8 cellular contexts compared by ENCODE assay signal in genomic region chrX:102746134-102746584, GRCh38. TPM values are rescaled to one million over a fixed set of nuclear protein-coding genes. Genes with fewer than 3 reads are reported as not detected.
DNase-seq lines count a peak whose midpoint lies in the region; ATAC-seq, FAIRE-seq and TF ChIP-seq lines count a peak whose summit lies in the region.

No MANE protein-coding gene starts in this region.

- H3K4me3 Mint-ChIP-seq in CD8-positive, alpha-beta memory T cell: peak overlapping the region; percentile 76 to 90 (median 82)
- H3K4me3 Mint-ChIP-seq in type B pancreatic cell: peak overlapping the region; percentile 59

- 1% methylated on average over 11 of the region's 38 CpGs for WGBS in mesenchymal stem cell

- no peaks in the 10 kb centered on the region for H3K36me3 ChIP-seq in CD8-positive, alpha-beta memory T cell (ENCODE audit: insufficient read depth, low read length)
- no peaks in the 10 kb centered on the region for H3K36me3 ChIP-seq in mesenchymal stem cell (ENCODE audit: control insufficient read depth in 1 of 2, insufficient read depth in 2 of 2, low read depth in 1 of 2, low read length in 2 of 2)

- peak overlapping the region; percentile 71 for H2AFZ ChIP-seq in mesenchymal stem cell (ENCODE audit: low read depth, low read length)

- H2BK12ac ChIP-seq in mesenchymal stem cell (ENCODE audit: low read length in 2 of 2): no peak overlapping the region

- H4K8ac ChIP-seq in mesenchymal stem cell (ENCODE audit: low read length): peak overlapping the region; percentile 75

- H4K91ac ChIP-seq in mesenchymal stem cell (ENCODE audit: low read length): peak overlapping the region; percentile 7

- peaks cover 0 to 5% (median 0%) of the 10 kb centered on the region in 3 donors for H3K4me1 Mint-ChIP-seq in CD8-positive, alpha-beta memory T cell
- no peaks in the 10 kb centered on the region for H3K4me1 Mint-ChIP-seq in type B pancreatic cell (ENCODE audit: unreplicated experiment)

- no peak for TF ChIP-seq CTCF in type B pancreatic cell (conservative IDR thresholded peaks at IDR 0.05)

- H3K4ac ChIP-seq in mesenchymal stem cell (ENCODE audit: low read depth in 1 of 2, low read length in 2 of 2): peak overlapping the region in 1 of 2 experiments; percentile 28

- no peaks in the 10 kb centered on the region for H3K9me3 ChIP-seq in CD8-positive, alpha-beta memory T cell (ENCODE audit: low read length)
- no peaks in the 10 kb centered on the region for H3K9me3 ChIP-seq in mesenchymal stem cell (ENCODE audit: control insufficient read depth, low read length)

- no peaks in the 10 kb centered on the region for H3K4me1 ChIP-seq in CD8-positive, alpha-beta memory T cell (ENCODE audit: insufficient read depth, low read length)
- H3K4me1 ChIP-seq in mesenchymal stem cell (ENCODE audit: control insufficient read depth, insufficient read depth, low read depth, low read length): peaks cover 4% of the 10 kb centered on the region

- H3K4me3 ChIP-seq in CD8-positive, alpha-beta memory T cell (ENCODE audit: low read length): no peak overlapping the region
- H3K4me3 ChIP-seq in mesenchymal stem cell (ENCODE audit: insufficient read depth in 1 of 2, low read depth in 1 of 2, low read length in 2 of 2): peak overlapping the region; percentile 73 to 82

- peak overlapping the region in 1 of 8 donors; percentile 93 for H3K27ac Mint-ChIP-seq in CD8-positive, alpha-beta memory T cell
- H3K27ac Mint-ChIP-seq in type B pancreatic cell: no peak overlapping the region

- peak overlapping the region; percentile 31 for H2BK5ac ChIP-seq in mesenchymal stem cell (ENCODE audit: low read depth, low read length, poor library complexity, severe bottlenecking)

- no peaks in the 10 kb centered on the region for H3K36me3 Mint-ChIP-seq in CD8-positive, alpha-beta memory T cell
- peaks cover 9% of the 10 kb centered on the region for H3K36me3 Mint-ChIP-seq in type B pancreatic cell

- H3K9ac ChIP-seq in mesenchymal stem cell (ENCODE audit: low read length): peak overlapping the region; percentile 88

- H3K18ac ChIP-seq in mesenchymal stem cell (ENCODE audit: low read depth in 1 of 2, low read length in 2 of 2): peak overlapping the region in 1 of 2 experiments; percentile 80

- H3K14ac ChIP-seq in mesenchymal stem cell (ENCODE audit: low read length in 2 of 2): peak overlapping the region in 1 of 2 experiments; percentile 79

- H2BK120ac ChIP-seq in mesenchymal stem cell (ENCODE audit: low read depth, low read length): peak overlapping the region; percentile 61

- FAIRE-seq in H54 (lab: Jason Lieb, UNC): no peak

- H2BK15ac ChIP-seq in mesenchymal stem cell (ENCODE audit: low read depth, poor library complexity, severe bottlenecking): no peak overlapping the region

- peaks cover 3% of the 10 kb centered on the region for H3K79me1 ChIP-seq in mesenchymal stem cell (replicated peaks; ENCODE audit: low read length, poor library complexity, severe bottlenecking)

- peak; percentile 93 for ATAC-seq in SK-N-SH treated with all-trans-retinoic acid at 6 μM for 48 hours
- ATAC-seq in GM18861 (IDR thresholded peaks at IDR 0.05; ENCODE audit: unreplicated experiment): no peak

- no peak for TF ChIP-seq POLR2A in H54 (IDR thresholded peaks at IDR 0.05; ENCODE audit: low read depth, low read length)

- peak in 3 of 5 donors; percentile 5 to 43 (median 5) for DNase-seq in CD8-positive, alpha-beta memory T cell
- DNase-seq in effector CD8-positive, alpha-beta T cell (lab: John Stamatoyannopoulos, UW): peak; percentile 1
- DNase-seq in mesenchymal stem cell (peak; percentile 22), type B pancreatic cell (ENCODE audit: extremely low spot score, unreplicated experiment) (no peak), H54 (ENCODE audit: insufficient read length, low spot score) (no peak), CD1c-positive myeloid dendritic cell (ENCODE audit: extremely low spot score) (no peak)

- no peak overlapping the region for H3K27ac ChIP-seq in CD8-positive, alpha-beta memory T cell (ENCODE audit: low read depth, low read length)
- H3K27ac ChIP-seq in mesenchymal stem cell (ENCODE audit: low read length, poor library complexity, severe bottlenecking): no peak overlapping the region

- POLR2A ChIA-PET in CD8-positive, alpha-beta memory T cell (lab: Charles Lee): no interaction called here

- no peaks in the 10 kb centered on the region for H3K9me3 Mint-ChIP-seq in CD8-positive, alpha-beta memory T cell
- no peaks in the 10 kb centered on the region for H3K9me3 Mint-ChIP-seq in type B pancreatic cell

- CTCF ChIA-PET in CD8-positive, alpha-beta memory T cell (lab: Charles Lee): no interaction called here

- peak overlapping the region; percentile 83 for H3K4me2 ChIP-seq in mesenchymal stem cell (ENCODE audit: low read length, poor library complexity, severe bottlenecking)

- no peak overlapping the region for H3K23ac ChIP-seq in mesenchymal stem cell (ENCODE audit: low read length in 2 of 2)

- H2AK5ac ChIP-seq in mesenchymal stem cell (ENCODE audit: low read length, severe bottlenecking): no peak overlapping the region

- no peaks in the 10 kb centered on the region for H3K27me3 ChIP-seq in CD8-positive, alpha-beta memory T cell (ENCODE audit: insufficient read depth, low read length, poor library complexity, severe bottlenecking)
- H3K27me3 ChIP-seq in mesenchymal stem cell (ENCODE audit: control insufficient read depth in 1 of 2, insufficient read depth in 1 of 2, low read length in 2 of 2): peaks cover 0 to 14% of the 10 kb centered on the region in 2 experiments

- peaks cover 0 to 3% of the 10 kb centered on the region in 2 donors for H3K27me3 Mint-ChIP-seq in CD8-positive, alpha-beta memory T cell
- no peaks in the 10 kb centered on the region for H3K27me3 Mint-ChIP-seq in type B pancreatic cell

TF ChIP-seq in SK-N-SH treated with all-trans-retinoic acid at 6 μM for 48 hours, 23 proteins besides CTCF, POLR2A, EP300 and RAD21:
- TF ChIP-seq OSR1 (CRISPR knock-in tag; IDR thresholded peaks at IDR 0.05): no peak
- TF ChIP-seq BACH2 (CRISPR knock-in tag; IDR thresholded peaks at IDR 0.05; ENCODE audit: borderline replicate concordance): no peak
- TF ChIP-seq ZFP3 (CRISPR knock-in tag; IDR thresholded peaks at IDR 0.05): no peak
- no peak for TF ChIP-seq PPARA (CRISPR knock-in tag; IDR thresholded peaks at IDR 0.05; ENCODE audit: borderline replicate concordance)
- no peak for TF ChIP-seq CREB5 (CRISPR knock-in tag; IDR thresholded peaks at IDR 0.05; ENCODE audit: low read depth)
- no peak for TF ChIP-seq ZNF70 (CRISPR knock-in tag; IDR thresholded peaks at IDR 0.05)
- TF ChIP-seq CSRNP3 (CRISPR knock-in tag; IDR thresholded peaks at IDR 0.05): no peak
TF ChIP-seq in SK-N-SH treated with all-trans-retinoic acid at 6 μM for 48 hours: peak in this region for 0.

RNA-seq across cellular contexts. Expression of gene GPRASP3, which starts 25.6 kb away (rescaled TPM):
- 1 to 10 TPM; 1.9 to 3.0 TPM for total RNA-seq in CD8-positive, alpha-beta memory T cell
- 1.2 TPM for polyA plus RNA-seq in CD8-positive, alpha-beta memory T cell
- 3.3 TPM for polyA plus RNA-seq in mesenchymal stem cell (2013, experiment 1 of 2)
- 3.3 TPM for polyA plus RNA-seq in mesenchymal stem cell (2013, experiment 2 of 2)
- 3.8 and 9.1 TPM in 2 replicates for total RNA-seq in type B pancreatic cell (ENCODE audit: low replicate concordance)

RNA-seq across cellular contexts. Expression of gene GPRASP2, which starts 33.9 kb away (rescaled TPM):
- total RNA-seq in CD8-positive, alpha-beta memory T cell: under 1 TPM; 0.37 to 0.47 TPM
- 1.0 TPM for polyA plus RNA-seq in CD8-positive, alpha-beta memory T cell
- 4.7 TPM for polyA plus RNA-seq in mesenchymal stem cell (2013, experiment 1 of 2)
- 4.6 TPM for polyA plus RNA-seq in mesenchymal stem cell (2013, experiment 2 of 2)
- 8.5 and 16.3 TPM in 2 replicates for total RNA-seq in type B pancreatic cell (ENCODE audit: low replicate concordance)

Comparison
In these comparisons a context has a peak if more than half of its experiments do, and no peak if none do; other contexts are left out.
1. DNase-seq: peak in CD8-positive, alpha-beta memory T cell (3 of 5), effector CD8-positive, alpha-beta T cell (single experiment) and mesenchymal stem cell (single experiment); none in type B pancreatic cell (single experiment), H54 (single experiment) and CD1c-positive myeloid dendritic cell (single experiment).